In the genomic region with DNA sequence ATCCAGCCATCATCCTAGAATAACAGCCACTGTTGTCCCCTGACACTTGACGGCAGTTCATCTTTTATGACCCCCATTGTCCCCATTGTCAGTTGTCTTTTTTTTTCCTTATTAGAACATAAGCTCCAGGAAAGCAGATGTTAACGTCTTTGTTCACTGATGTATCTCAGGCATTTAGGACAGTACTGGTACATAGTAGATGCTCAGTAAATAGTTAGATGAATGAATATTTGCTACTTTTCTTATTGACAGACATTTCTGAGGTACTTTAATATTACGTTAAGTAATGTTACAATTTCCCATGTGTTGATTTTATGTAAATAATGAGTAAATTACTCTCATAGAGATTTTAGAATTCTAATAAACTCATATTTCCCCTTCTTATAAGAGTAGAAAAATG, we compare ENCODE assay signal across 21 cellular contexts.
"Had no signal": no experiment of that assay in that cellular context is flagged by ENCODE, and none has a peak within 500 bp of the region (broad histone marks: within the 10 kb centered on the region; RNA-seq: fewer than 3 reads in every experiment).

No MANE protein-coding gene starts in this region.

- ATAC-seq: Right ventricle myocardium inferior, SK-N-SH treated with all-trans-retinoic acid at 6 μM for 48 hours had no signal

- H3K36me3 ChIP-seq: MG63, Peyer's patch, SJCRH30 had no signal

- H3K27ac ChIP-seq: PC-9, Peyer's patch, SJCRH30 had no signal

- H3K9me3 ChIP-seq: MG63, Peyer's patch, SJCRH30 had no signal

- H3K4me3 ChIP-seq: MG63, PC-9, Peyer's patch, SJCRH30 had no signal

- DNase-seq: KBM-7; MG63; NCI-H1092; NCI-H1105 treated with DMSO at 0.1 percent for 48 hours; NCI-H1417 treated with DMSO at 0.1 percent for 48 hours; NCI-H146; NCI-H1694 treated with DMSO at 0.1 percent for 48 hours; NCI-H1930; NCI-H2081; NCI-H2107; NCI-H2227 treated with DMSO at 0.1 percent for 48 hours; NCI-H524; NCI-H69; NCI-H774; NK-92 treated with Interleukin-12 subunit alpha and Interleukin-12 subunit beta, amount 100 ng/mL, for 24 hours; PC-9; Peyer's patch; SHP77 treated with DMSO at 0.1 percent for 48 hours; SJCRH30 had no signal

- H3K27me3 ChIP-seq: MG63, Peyer's patch, SJCRH30 had no signal
